Comparison of ENCODE assay signal across 20 cellular contexts in genomic region chr1:223535261-223535778, GRCh38.
A peak's percentile ranks its signal among the peaks of the same experiment; 100 is the strongest.
DNase-seq lines count a peak whose midpoint lies in the region; ATAC-seq, FAIRE-seq and TF ChIP-seq lines count a peak whose summit lies in the region.
"Had no signal": no experiment of that assay in that cellular context is flagged by ENCODE, and none has a peak within 500 bp of the region (broad histone marks: within the 10 kb centered on the region; RNA-seq: fewer than 3 reads in every experiment).

No MANE protein-coding gene starts in this region.

- H3K4me3 Mint-ChIP-seq in H9 = no peak overlapping the region
- H3K4me3 Mint-ChIP-seq: CD14-positive monocyte; CD4-positive, alpha-beta memory T cell had no signal

- H4K8ac ChIP-seq in H9 (replicated peaks; ENCODE audit: insufficient read length, low read depth, low read length) = no peak overlapping the region

- H2BK15ac ChIP-seq in H9 (ENCODE audit: low read depth, low read length) = no peak overlapping the region

- H3K4me1 ChIP-seq in H9 (ENCODE audit: insufficient read depth, low read length) (no peaks in the 10 kb centered on the region), psoas muscle (no peaks in the 10 kb centered on the region)
- H3K4me1 ChIP-seq: BE2C had no signal

- no peaks in the 10 kb centered on the region for H3K79me1 ChIP-seq in H9 (ENCODE audit: insufficient read depth, low read depth, low read length, poor library complexity, severe bottlenecking)

- no CpG with 5 or more reads among the region's 6 CpGs for WGBS in H9 (ENCODE audit: extremely low coverage, insufficient read length, low lambda C conversion rate)
- WGBS in psoas muscle, 3 donors = 25 to 42% (median 31%) methylated on average over 6 of the region's 6 CpGs

- no peak for FAIRE-seq in D721Med (lab: Jason Lieb, UNC)
- FAIRE-seq: A204.1, GM12878, H1, HTR-8/SVneo, K562 had no signal

- H2AFZ ChIP-seq in H9 (ENCODE audit: low read length) = no peak overlapping the region

- peaks cover 14% of the 10 kb centered on the region in 2 experiments for H3K4me1 Mint-ChIP-seq in H9
- H3K4me1 Mint-ChIP-seq: CD14-positive monocyte had no signal

- no peaks in the 10 kb centered on the region for H3K36me3 Mint-ChIP-seq in H9 (ENCODE audit: insufficient read depth in 1 of 3, low read depth in 3 of 3)
- H3K36me3 Mint-ChIP-seq: CD14-positive monocyte; CD4-positive, alpha-beta memory T cell had no signal

- no peak overlapping the region for H2BK20ac ChIP-seq in H9 (ENCODE audit: low read depth, low read length, poor library complexity, severe bottlenecking)

- no peak overlapping the region for H2BK12ac ChIP-seq in H9 (ENCODE audit: insufficient read length, low read depth, low read length)

- H3K9ac ChIP-seq in H9 (ENCODE audit: extremely low read depth, insufficient read length, low read length) = no peak overlapping the region

- H3K4me2 ChIP-seq in H9 (ENCODE audit: insufficient read depth, insufficient read length, low read length) = no peak overlapping the region

- H3K9me3 ChIP-seq in H9 (ENCODE audit: control insufficient read depth, low read depth, low read length) = no peaks in the 10 kb centered on the region
- no peaks in the 10 kb centered on the region for H3K9me3 ChIP-seq in psoas muscle
- H3K9me3 ChIP-seq: BE2C had no signal

- peak in 3 of 4 donors; percentile 61 to 80 (median 72) for ATAC-seq in psoas muscle
- ATAC-seq: GM12878, K562 had no signal

- no peaks in the 10 kb centered on the region for H3K9me3 Mint-ChIP-seq in H9
- H3K9me3 Mint-ChIP-seq: CD14-positive monocyte; CD4-positive, alpha-beta memory T cell had no signal

- H3K18ac ChIP-seq in H9 (ENCODE audit: insufficient read length, low read depth, low read length) = no peak overlapping the region

- peaks cover 5% of the 10 kb centered on the region for H3K27me3 Mint-ChIP-seq in H9 (ENCODE audit: low read depth)

- H3K56ac ChIP-seq in H9 (ENCODE audit: insufficient read length, low read depth, low read length) = no peak overlapping the region

- DNase-seq in D721Med (ENCODE audit: insufficient read length, low spot score) (no peak), H9 (no peak), cerebellar cortex (ENCODE audit: low spot score) (peak; percentile 93), psoas muscle (no peak), mucosa of gallbladder (ENCODE audit: low spot score) (no peak), posterior vena cava (ENCODE audit: low spot score) (no peak), SIG-M5 treated with dmso at 0.1 percent for 504 hours (lab: John Stamatoyannopoulos, UW; ENCODE audit: unreplicated experiment) (no peak)
- no peak for DNase-seq in stimulated activated CD4-positive, alpha-beta T cell treated with anti-CD3 and anti-CD28 coated beads, Interleukin-4, amount 100 ng/mL, for 24 hours
- DNase-seq: ACHN; BE2C; CD4-positive, alpha-beta memory T cell; DMS79 treated with DMSO at 0.1 percent for 48 hours; HCEC 1CT; IMR-90 had no signal

- H3K27ac ChIP-seq in H9 (ENCODE audit: insufficient read length, low read depth, low read length) (no peak overlapping the region), psoas muscle (no peak overlapping the region)

- no peak overlapping the region; the same call in 1 of the 2 replicates for H3K14ac ChIP-seq in H9 (ENCODE audit: insufficient read depth, low read length)

- no peaks in the 10 kb centered on the region for H3K27me3 ChIP-seq in H9 (ENCODE audit: insufficient read depth, low read length)
- H3K27me3 ChIP-seq in psoas muscle (ENCODE audit: insufficient read depth in 3 of 3, low read length in 2 of 3) = peaks cover 0 to 4% (median 0%) of the 10 kb centered on the region in 3 donors

- H2BK120ac ChIP-seq in H9 (ENCODE audit: low read depth, low read length, poor library complexity, severe bottlenecking) = no peak overlapping the region

- no peaks in the 10 kb centered on the region for H4K20me1 ChIP-seq in H9 (ENCODE audit: control insufficient read depth, insufficient read depth, insufficient read length)

- H4K5ac ChIP-seq in H9 (ENCODE audit: insufficient read length, low read depth, low read length) = no peak overlapping the region

- no peaks in the 10 kb centered on the region for H3K79me2 ChIP-seq in H9 (ENCODE audit: insufficient read depth, low read length)

- no peak overlapping the region for H3K27ac Mint-ChIP-seq in H9

- no peak overlapping the region for H2AK5ac ChIP-seq in H9 (ENCODE audit: insufficient read length, low read length)

- no peak overlapping the region for H3K23ac ChIP-seq in H9 (ENCODE audit: insufficient read length, low read depth, low read length)

- TF ChIP-seq CTCF in D721Med (IDR thresholded peaks at IDR 0.05; ENCODE audit: insufficient read depth, missing control alignments) = peak; percentile 12
- peak; percentile 12; the same call in 1 of the 3 replicates for TF ChIP-seq CTCF in H9 (conservative IDR thresholded peaks at IDR 0.05)
- no peak for TF ChIP-seq CTCF in psoas muscle (IDR thresholded peaks at IDR 0.05)

- no peak overlapping the region for H3T11ph ChIP-seq in H9 (ENCODE audit: low read length)

- no peak overlapping the region for H2BK5ac ChIP-seq in H9 (ENCODE audit: insufficient read length, low read length)

- no peak overlapping the region for H3K4me3 ChIP-seq in psoas muscle
- H3K4me3 ChIP-seq: GM12878, K562 had no signal

- H3K36me3 ChIP-seq in psoas muscle (ENCODE audit: insufficient read depth in 1 of 2, low read depth in 1 of 2) = no peaks in the 10 kb centered on the region
- H3K36me3 ChIP-seq: BE2C had no signal

- no peak overlapping the region for H3K4ac ChIP-seq in H9 (ENCODE audit: low read depth, low read length)

- no peak overlapping the region for H4K91ac ChIP-seq in H9 (ENCODE audit: insufficient read length, low read depth, low read length)

- intact Hi-C loops in psoas muscle (cut with DNase I) (no loop called here), posterior vena cava (cut with DNase I) (no loop called here)

- H3K23me2 ChIP-seq in H9 (ENCODE audit: insufficient read length, low read depth, low read length, poor library complexity, severe bottlenecking) = no peaks in the 10 kb centered on the region
